Comparison of ENCODE assay signal across 13 cellular contexts in the genomic region with DNA sequence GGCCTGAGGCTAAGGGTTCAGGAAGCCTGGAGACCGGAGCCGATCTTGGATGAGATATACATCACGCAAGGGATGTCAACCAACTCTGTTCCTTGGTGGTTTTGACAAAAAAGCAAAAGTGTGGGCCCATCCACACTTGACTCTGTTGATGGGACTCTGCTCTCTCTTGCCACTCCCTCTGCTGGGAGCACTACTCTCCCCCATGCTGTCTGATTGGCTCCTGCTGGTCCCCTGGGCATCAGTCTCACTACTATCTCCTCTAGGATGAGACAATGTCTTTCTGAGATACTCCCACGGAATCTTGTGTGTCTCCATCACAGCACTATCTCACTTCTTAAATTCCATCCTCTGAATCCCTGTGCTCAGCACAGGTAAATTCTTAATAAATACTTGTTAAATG. TPM values are rescaled to one million over a fixed set of nuclear protein-coding genes. Genes with fewer than 3 reads are reported as not detected.
DNase-seq lines count a peak whose midpoint lies in the region; ATAC-seq and TF ChIP-seq lines count a peak whose summit lies in the region.
"Had no signal": no experiment of that assay in that cellular context is flagged by ENCODE, and none has a peak within 500 bp of the region (broad histone marks: within the 10 kb centered on the region; RNA-seq: fewer than 3 reads in every experiment).

No MANE protein-coding gene starts in this region.

- CTCF ChIA-PET in A673 (lab: Charles Lee), result no interaction called here
- CTCF ChIA-PET in OCI-LY7 (lab: Charles Lee; ENCODE audit: unreplicated experiment), result no interaction called here

- H2AFZ ChIP-seq in OCI-LY7 (ENCODE audit: low read length), result no peak overlapping the region; the same call in 1 of the 2 replicates

- no peaks in the 10 kb centered on the region for H3K79me2 ChIP-seq in OCI-LY7 (ENCODE audit: insufficient read depth, low read depth, low read length)

- no peak for TF ChIP-seq POLR2A in breast epithelium (IDR thresholded peaks at IDR 0.05)

- DNase-seq in A673 (ENCODE audit: low spot score), result peak; percentile 49
- no peak for DNase-seq in OCI-LY7 (ENCODE audit: low spot score)
- no peak for DNase-seq in stimulated activated naive B cell treated with anti-CD40 and anti-IgM and Interleukin-4, amounts not matched to agents 10 μg/mL and 1 μg/mL and 100 μg/mL, for 72 hours
- no peak for DNase-seq in 8988T
- DNase-seq in breast epithelium (ENCODE audit: low spot score in 2 of 2), result no peak
- DNase-seq: AML-193; CD4-positive, alpha-beta memory T cell; DMS79; HCEC 1CT; HFFc6 had no signal

- peaks cover 0 to 4% of the 10 kb centered on the region in 2 donors for H3K36me3 Mint-ChIP-seq in stimulated activated naive B cell treated with anti-CD40 and anti-IgM and Interleukin-4, amounts not matched to agents 10 μg/mL and 1 μg/mL and 100 μg/mL, for 72 hours

- POLR2A ChIA-PET in A673 (lab: Charles Lee; ENCODE audit: low non-redundant PET), result no interaction called here
- POLR2A ChIA-PET in OCI-LY7 (lab: Charles Lee), result interaction anchor here (0.8 to 2.1 kb wide), 7 partner anchors 10 to 36 kb away, joined by 3 to 10 read pairs (median 6); no protein-coding TSS in a partner anchor

- H3K36me3 ChIP-seq in A673 (ENCODE audit: insufficient read depth, low read length, poor library complexity, severe bottlenecking), result no peaks in the 10 kb centered on the region
- no peaks in the 10 kb centered on the region for H3K36me3 ChIP-seq in OCI-LY7 (ENCODE audit: insufficient read depth, low read length)
- no peaks in the 10 kb centered on the region for H3K36me3 ChIP-seq in breast epithelium

- H3K4me3 ChIP-seq in A673 (ENCODE audit: low read depth, low read length, poor library complexity, severe bottlenecking) (no peak overlapping the region), OCI-LY7 (ENCODE audit: low read depth, low read length, poor library complexity, severe bottlenecking) (no peak overlapping the region), breast epithelium (no peak overlapping the region)

- no peak overlapping the region for H3K4me3 Mint-ChIP-seq in stimulated activated naive B cell treated with anti-CD40 and anti-IgM and Interleukin-4, amounts not matched to agents 10 μg/mL and 1 μg/mL and 100 μg/mL, for 72 hours
- H3K4me3 Mint-ChIP-seq: CD4-positive, alpha-beta memory T cell; HFFc6 had no signal

- no peaks in the 10 kb centered on the region for H3K27me3 ChIP-seq in A673 (replicated peaks; ENCODE audit: insufficient read depth, low read depth, low read length, poor library complexity)
- no peaks in the 10 kb centered on the region for H3K27me3 ChIP-seq in breast epithelium

- H3K9me2 ChIP-seq in OCI-LY7 (ENCODE audit: insufficient read depth, low read length), result no peaks in the 10 kb centered on the region

- peak overlapping the region; percentile 71 for H3K4me2 ChIP-seq in OCI-LY7 (ENCODE audit: low read length)

- no peaks in the 10 kb centered on the region for H3K9me3 Mint-ChIP-seq in stimulated activated naive B cell treated with anti-CD40 and anti-IgM and Interleukin-4, amounts not matched to agents 10 μg/mL and 1 μg/mL and 100 μg/mL, for 72 hours
- H3K9me3 Mint-ChIP-seq: CD4-positive, alpha-beta memory T cell; HFFc6 had no signal

- H3K9me3 ChIP-seq in A673 (ENCODE audit: low read depth, low read length, poor library complexity, severe bottlenecking) (no peaks in the 10 kb centered on the region), OCI-LY7 (ENCODE audit: low read length) (no peaks in the 10 kb centered on the region), breast epithelium (no peaks in the 10 kb centered on the region)

- BruUV-seq in A673 (replicated peaks; lab: Mats Ljungman, UMichigan) (no TSS peak), OCI-LY7 (replicated peaks; lab: Mats Ljungman, UMichigan) (no TSS peak)

- TF ChIP-seq CTCF in A673 (conservative IDR thresholded peaks at IDR 0.05; ENCODE audit: low read depth, low read length), result no peak
- TF ChIP-seq CTCF in GM12873 (IDR thresholded peaks at IDR 0.05; ENCODE audit: insufficient read depth, low read depth, low read length, missing control alignments), result peak; percentile 14
- peak; percentile 34; the same call in 1 of the 2 replicates for TF ChIP-seq CTCF in OCI-LY7 (conservative IDR thresholded peaks at IDR 0.05; ENCODE audit: low read length)
- TF ChIP-seq CTCF in breast epithelium (IDR thresholded peaks at IDR 0.05), result no peak

- peaks cover 41 to 57% of the 10 kb centered on the region in 2 donors for H3K4me1 Mint-ChIP-seq in stimulated activated naive B cell treated with anti-CD40 and anti-IgM and Interleukin-4, amounts not matched to agents 10 μg/mL and 1 μg/mL and 100 μg/mL, for 72 hours

- H3K4me1 ChIP-seq in A673 (ENCODE audit: insufficient read depth, low read length, poor library complexity, severe bottlenecking) (peaks cover 5% of the 10 kb centered on the region), OCI-LY7 (ENCODE audit: insufficient read depth, low read length, poor library complexity, severe bottlenecking) (peaks cover 66% of the 10 kb centered on the region), breast epithelium (no peaks in the 10 kb centered on the region)

- no peak overlapping the region for H3K27ac ChIP-seq in A673 (ENCODE audit: low read depth, low read length, poor library complexity, severe bottlenecking)
- peak overlapping the region; percentile 97 for H3K27ac ChIP-seq in OCI-LY7 (ENCODE audit: low read depth, low read length, poor library complexity, severe bottlenecking)
- H3K27ac ChIP-seq in breast epithelium, result no peak overlapping the region

- H4K20me1 ChIP-seq in OCI-LY7 (ENCODE audit: insufficient read depth, low read length), result no peaks in the 10 kb centered on the region

- peak overlapping the region; percentile 17 for H3K27ac Mint-ChIP-seq in stimulated activated naive B cell treated with anti-CD40 and anti-IgM and Interleukin-4, amounts not matched to agents 10 μg/mL and 1 μg/mL and 100 μg/mL, for 72 hours
- H3K27ac Mint-ChIP-seq: CD4-positive, alpha-beta memory T cell; HFFc6 had no signal

- ATAC-seq in stimulated activated naive B cell treated with anti-CD40 and anti-IgM and Interleukin-4, amounts not matched to agents 10 μg/mL and 1 μg/mL and 100 μg/mL, for 72 hours (replicated peaks), result no peak
- ATAC-seq in GM18870 (IDR thresholded peaks at IDR 0.05; ENCODE audit: unreplicated experiment), result no peak
- ATAC-seq: HepG2 had no signal

- intact Hi-C loops in A673 (cut with micrococcal nuclease; ENCODE audit: unreplicated experiment) (no loop called here), OCI-LY7 (cut with micrococcal nuclease; ENCODE audit: unreplicated experiment) (no loop called here), breast epithelium (cut with DNase I; ENCODE audit: low total_unique reads) (no loop called here)

- H3K27me3 Mint-ChIP-seq in stimulated activated naive B cell treated with anti-CD40 and anti-IgM and Interleukin-4, amounts not matched to agents 10 μg/mL and 1 μg/mL and 100 μg/mL, for 72 hours, result no peaks in the 10 kb centered on the region
- H3K27me3 Mint-ChIP-seq: CD4-positive, alpha-beta memory T cell had no signal

RNA-seq across cellular contexts. Expression of a gene that starts 56.8 kb away (rescaled TPM):
- 109 and 123 TPM in 2 replicates for total RNA-seq in A673 (2021)
- total RNA-seq in OCI-LY7 (2014; rRNA removed; shearing (Covaris generic)), result 2.6 and 2.8 TPM in 2 replicates
- total RNA-seq in OCI-LY7 (2022), result 7.2 and 7.3 TPM in 2 replicates
- total RNA-seq in breast epithelium, result 10 to 100 TPM in 2 of 3 donors, 1 to 10 TPM in 1; 8.2 to 21.7 (median 20.0) TPM

Comparison
In these comparisons a context has a peak if more than half of its experiments do, and no peak if none do; other contexts are left out.
1. CTCF ChIP-seq: peak in GM12873 (single experiment) and OCI-LY7 (single experiment); none in A673 (single experiment) and breast epithelium (0 of 3).